Comparison of ENCODE assay signal across 1 cellular context in genomic region chr9:117114768-117115167, GRCh38.
TF ChIP-seq lines count a peak whose summit lies in the region.

No MANE protein-coding gene starts in this region.

TF ChIP-seq in GM12878, 131 proteins besides CTCF, POLR2A, EP300 and RAD21 (continued from another document):
- TF ChIP-seq ZNF384 (IDR thresholded peaks at IDR 0.05; ENCODE audit: borderline replicate concordance, low read depth, low read length) (no peak), MYC (IDR thresholded peaks at IDR 0.05; ENCODE audit: insufficient read depth, insufficient read length, insufficient replicate concordance, low read length, severe bottlenecking) (no peak), HDAC6 (IDR thresholded peaks at IDR 0.05; ENCODE audit: unreplicated experiment) (no peak), PKNOX1 (IDR thresholded peaks at IDR 0.05) (no peak), E4F1 (IDR thresholded peaks at IDR 0.05; ENCODE audit: borderline replicate concordance, partially characterized antibody) (no peak), RELA (IDR thresholded peaks at IDR 0.05; ENCODE audit: borderline replicate concordance, partially characterized antibody) (no peak), ZBTB11 (CRISPR knock-in tag; IDR thresholded peaks at IDR 0.05) (no peak), FOS (IDR thresholded peaks at IDR 0.05; ENCODE audit: borderline replicate concordance, extremely low read depth, insufficient read length) (no peak), CEBPB (IDR thresholded peaks at IDR 0.05; ENCODE audit: borderline replicate concordance in 1 of 2, low read depth in 2 of 2, low read length in 2 of 2) (no peak), ESRRA (IDR thresholded peaks at IDR 0.05; ENCODE audit: low read length) (no peak)
